In the genomic region with DNA sequence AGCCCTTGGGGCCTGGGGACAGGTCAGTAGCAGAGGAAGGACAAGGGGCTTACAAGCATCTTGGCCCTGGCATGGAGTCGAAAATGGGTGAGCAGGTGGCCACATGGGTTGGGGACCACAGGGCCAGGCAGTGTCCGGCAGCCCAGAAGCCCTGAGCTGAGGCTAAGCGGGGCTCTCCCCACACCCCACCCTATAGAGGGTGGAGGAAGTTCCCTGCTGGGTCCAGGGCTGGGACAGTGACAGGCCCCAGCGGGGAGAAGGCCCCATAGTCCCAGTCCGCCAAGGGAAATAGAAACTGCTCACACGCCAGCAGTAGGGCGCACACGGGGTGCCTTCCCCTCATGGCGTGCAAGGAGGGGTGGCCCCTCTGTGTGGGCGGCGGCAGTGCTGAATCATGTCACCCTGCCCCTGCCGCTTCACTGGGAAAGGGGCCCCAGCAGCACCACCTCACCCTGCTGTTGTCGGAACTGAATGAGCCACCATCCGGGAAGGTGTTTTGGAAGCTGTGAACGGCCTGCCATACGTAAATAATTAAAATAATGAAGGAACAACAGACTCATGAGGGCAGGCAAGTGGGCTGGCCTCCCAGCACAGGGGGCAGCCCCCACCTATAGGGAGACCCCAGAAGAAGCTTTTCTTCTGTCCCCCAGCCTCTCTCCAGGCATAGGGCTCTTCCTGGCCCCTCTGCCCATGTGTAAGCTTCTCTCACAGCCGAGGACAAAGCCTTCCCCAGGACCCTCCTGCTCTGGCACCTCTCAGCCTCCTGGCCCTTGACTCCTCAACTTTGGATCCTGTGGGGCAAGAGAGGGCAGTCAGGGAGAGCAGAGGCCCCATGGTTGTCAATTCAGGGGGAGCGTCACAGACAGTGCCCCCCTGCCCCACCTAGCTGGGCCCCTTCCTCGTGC, we compare ENCODE assay signal across 1 cellular context.
TF ChIP-seq lines count a peak whose summit lies in the region.

No MANE protein-coding gene starts in this region.

TF ChIP-seq in GM12878, 131 proteins besides CTCF, POLR2A, EP300 and RAD21 (continued from another document and continues in another):
- peak; percentile 44; the same call in 1 of the 2 replicates for TF ChIP-seq SREBF2 (IDR thresholded peaks at IDR 0.05; ENCODE audit: low read length)
- TF ChIP-seq PAX5 (IDR thresholded peaks at IDR 0.05; ENCODE audit: borderline replicate concordance, low read depth, low read length), result peak; percentile 93
- TF ChIP-seq RAD51 (IDR thresholded peaks at IDR 0.05), result no peak
- TF ChIP-seq, protein P1, sequence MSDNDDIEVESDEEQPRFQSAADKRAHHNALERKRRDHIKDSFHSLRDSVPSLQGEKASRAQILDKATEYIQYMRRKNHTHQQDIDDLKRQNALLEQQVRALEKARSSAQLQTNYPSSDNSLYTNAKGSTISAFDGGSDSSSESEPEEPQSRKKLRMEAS (IDR thresholded peaks at IDR 0.05; ENCODE audit: low read depth, low read length), result peak; percentile 47
- TF ChIP-seq, protein P2, sequence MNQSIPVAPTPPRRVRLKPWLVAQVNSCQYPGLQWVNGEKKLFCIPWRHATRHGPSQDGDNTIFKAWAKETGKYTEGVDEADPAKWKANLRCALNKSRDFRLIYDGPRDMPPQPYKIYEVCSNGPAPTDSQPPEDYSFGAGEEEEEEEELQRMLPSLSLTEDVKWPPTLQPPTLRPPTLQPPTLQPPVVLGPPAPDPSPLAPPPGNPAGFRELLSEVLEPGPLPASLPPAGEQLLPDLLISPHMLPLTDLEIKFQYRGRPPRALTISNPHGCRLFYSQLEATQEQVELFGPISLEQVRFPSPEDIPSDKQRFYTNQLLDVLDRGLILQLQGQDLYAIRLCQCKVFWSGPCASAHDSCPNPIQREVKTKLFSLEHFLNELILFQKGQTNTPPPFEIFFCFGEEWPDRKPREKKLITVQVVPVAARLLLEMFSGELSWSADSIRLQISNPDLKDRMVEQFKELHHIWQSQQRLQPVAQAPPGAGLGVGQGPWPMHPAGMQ (IDR thresholded peaks at IDR 0.05; ENCODE audit: borderline replicate concordance), result no peak; the same call in 1 of the 2 replicates
- TF ChIP-seq ESRRA (IDR thresholded peaks at IDR 0.05; ENCODE audit: low read length), result peak; percentile 66; the same call in 1 of the 2 replicates
- peak; percentile 98 for TF ChIP-seq EED (IDR thresholded peaks at IDR 0.05; ENCODE audit: low read depth)
- TF ChIP-seq RBBP5 (conservative IDR thresholded peaks at IDR 0.05), result no peak
- TF ChIP-seq, protein P3, sequence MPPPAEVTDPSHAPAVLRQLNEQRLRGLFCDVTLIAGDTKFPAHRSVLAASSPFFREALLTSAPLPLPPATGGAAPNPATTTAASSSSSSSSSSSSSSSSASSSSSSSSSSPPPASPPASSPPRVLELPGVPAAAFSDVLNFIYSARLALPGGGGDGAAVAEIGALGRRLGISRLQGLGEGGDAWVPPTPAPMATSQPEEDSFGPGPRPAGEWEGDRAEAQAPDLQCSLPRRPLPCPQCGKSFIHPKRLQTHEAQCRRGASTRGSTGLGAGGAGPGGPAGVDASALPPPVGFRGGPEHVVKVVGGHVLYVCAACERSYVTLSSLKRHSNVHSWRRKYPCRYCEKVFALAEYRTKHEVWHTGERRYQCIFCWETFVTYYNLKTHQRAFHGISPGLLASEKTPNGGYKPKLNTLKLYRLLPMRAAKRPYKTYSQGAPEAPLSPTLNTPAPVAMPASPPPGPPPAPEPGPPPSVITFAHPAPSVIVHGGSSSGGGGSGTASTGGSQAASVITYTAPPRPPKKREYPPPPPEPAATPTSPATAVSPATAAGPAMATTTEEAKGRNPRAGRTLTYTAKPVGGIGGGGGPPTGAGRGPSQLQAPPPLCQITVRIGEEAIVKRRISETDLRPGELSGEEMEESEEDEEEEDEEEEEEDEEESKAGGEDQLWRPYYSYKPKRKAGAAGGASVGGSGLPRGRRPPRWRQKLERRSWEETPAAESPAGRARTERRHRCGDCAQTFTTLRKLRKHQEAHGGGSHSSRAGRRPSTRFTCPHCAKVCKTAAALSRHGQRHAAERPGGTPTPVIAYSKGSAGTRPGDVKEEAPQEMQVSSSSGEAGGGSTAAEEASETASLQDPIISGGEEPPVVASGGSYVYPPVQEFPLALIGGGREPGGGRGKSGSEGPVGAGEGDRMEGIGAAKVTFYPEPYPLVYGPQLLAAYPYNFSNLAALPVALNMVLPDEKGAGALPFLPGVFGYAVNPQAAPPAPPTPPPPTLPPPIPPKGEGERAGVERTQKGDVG (CRISPR knock-in tag; IDR thresholded peaks at IDR 0.05), result no peak
- TF ChIP-seq SMC3 (IDR thresholded peaks at IDR 0.05; ENCODE audit: borderline replicate concordance, low read length), result peak; percentile 34; the same call in 1 of the 2 replicates
- TF ChIP-seq, protein P4, sequence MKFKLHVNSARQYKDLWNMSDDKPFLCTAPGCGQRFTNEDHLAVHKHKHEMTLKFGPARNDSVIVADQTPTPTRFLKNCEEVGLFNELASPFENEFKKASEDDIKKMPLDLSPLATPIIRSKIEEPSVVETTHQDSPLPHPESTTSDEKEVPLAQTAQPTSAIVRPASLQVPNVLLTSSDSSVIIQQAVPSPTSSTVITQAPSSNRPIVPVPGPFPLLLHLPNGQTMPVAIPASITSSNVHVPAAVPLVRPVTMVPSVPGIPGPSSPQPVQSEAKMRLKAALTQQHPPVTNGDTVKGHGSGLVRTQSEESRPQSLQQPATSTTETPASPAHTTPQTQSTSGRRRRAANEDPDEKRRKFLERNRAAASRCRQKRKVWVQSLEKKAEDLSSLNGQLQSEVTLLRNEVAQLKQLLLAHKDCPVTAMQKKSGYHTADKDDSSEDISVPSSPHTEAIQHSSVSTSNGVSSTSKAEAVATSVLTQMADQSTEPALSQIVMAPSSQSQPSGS (IDR thresholded peaks at IDR 0.05; ENCODE audit: low read length), result no peak
- TF ChIP-seq SUZ12 (IDR thresholded peaks at IDR 0.05; ENCODE audit: unreplicated experiment), result no peak
- no peak for TF ChIP-seq ZNF274 (IDR thresholded peaks at IDR 0.05; ENCODE audit: insufficient read depth, insufficient read length)
- TF ChIP-seq TBL1XR1 (IDR thresholded peaks at IDR 0.05; ENCODE audit: low read depth, low read length), result peak; percentile 95
- TF ChIP-seq RB1 (IDR thresholded peaks at IDR 0.05; ENCODE audit: borderline replicate concordance), result peak; percentile 95; the same call in 1 of the 2 replicates
- TF ChIP-seq LARP7 (IDR thresholded peaks at IDR 0.05), result peak; percentile 77
- TF ChIP-seq, protein P5, sequence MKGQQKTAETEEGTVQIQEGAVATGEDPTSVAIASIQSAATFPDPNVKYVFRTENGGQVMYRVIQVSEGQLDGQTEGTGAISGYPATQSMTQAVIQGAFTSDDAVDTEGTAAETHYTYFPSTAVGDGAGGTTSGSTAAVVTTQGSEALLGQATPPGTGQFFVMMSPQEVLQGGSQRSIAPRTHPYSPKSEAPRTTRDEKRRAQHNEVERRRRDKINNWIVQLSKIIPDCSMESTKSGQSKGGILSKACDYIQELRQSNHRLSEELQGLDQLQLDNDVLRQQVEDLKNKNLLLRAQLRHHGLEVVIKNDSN (IDR thresholded peaks at IDR 0.05; ENCODE audit: borderline replicate concordance, extremely low read length, insufficient read depth, low read depth, low read length), result no peak
- TF ChIP-seq HDAC6 (IDR thresholded peaks at IDR 0.05; ENCODE audit: unreplicated experiment), result no peak
- TF ChIP-seq, protein P6, sequence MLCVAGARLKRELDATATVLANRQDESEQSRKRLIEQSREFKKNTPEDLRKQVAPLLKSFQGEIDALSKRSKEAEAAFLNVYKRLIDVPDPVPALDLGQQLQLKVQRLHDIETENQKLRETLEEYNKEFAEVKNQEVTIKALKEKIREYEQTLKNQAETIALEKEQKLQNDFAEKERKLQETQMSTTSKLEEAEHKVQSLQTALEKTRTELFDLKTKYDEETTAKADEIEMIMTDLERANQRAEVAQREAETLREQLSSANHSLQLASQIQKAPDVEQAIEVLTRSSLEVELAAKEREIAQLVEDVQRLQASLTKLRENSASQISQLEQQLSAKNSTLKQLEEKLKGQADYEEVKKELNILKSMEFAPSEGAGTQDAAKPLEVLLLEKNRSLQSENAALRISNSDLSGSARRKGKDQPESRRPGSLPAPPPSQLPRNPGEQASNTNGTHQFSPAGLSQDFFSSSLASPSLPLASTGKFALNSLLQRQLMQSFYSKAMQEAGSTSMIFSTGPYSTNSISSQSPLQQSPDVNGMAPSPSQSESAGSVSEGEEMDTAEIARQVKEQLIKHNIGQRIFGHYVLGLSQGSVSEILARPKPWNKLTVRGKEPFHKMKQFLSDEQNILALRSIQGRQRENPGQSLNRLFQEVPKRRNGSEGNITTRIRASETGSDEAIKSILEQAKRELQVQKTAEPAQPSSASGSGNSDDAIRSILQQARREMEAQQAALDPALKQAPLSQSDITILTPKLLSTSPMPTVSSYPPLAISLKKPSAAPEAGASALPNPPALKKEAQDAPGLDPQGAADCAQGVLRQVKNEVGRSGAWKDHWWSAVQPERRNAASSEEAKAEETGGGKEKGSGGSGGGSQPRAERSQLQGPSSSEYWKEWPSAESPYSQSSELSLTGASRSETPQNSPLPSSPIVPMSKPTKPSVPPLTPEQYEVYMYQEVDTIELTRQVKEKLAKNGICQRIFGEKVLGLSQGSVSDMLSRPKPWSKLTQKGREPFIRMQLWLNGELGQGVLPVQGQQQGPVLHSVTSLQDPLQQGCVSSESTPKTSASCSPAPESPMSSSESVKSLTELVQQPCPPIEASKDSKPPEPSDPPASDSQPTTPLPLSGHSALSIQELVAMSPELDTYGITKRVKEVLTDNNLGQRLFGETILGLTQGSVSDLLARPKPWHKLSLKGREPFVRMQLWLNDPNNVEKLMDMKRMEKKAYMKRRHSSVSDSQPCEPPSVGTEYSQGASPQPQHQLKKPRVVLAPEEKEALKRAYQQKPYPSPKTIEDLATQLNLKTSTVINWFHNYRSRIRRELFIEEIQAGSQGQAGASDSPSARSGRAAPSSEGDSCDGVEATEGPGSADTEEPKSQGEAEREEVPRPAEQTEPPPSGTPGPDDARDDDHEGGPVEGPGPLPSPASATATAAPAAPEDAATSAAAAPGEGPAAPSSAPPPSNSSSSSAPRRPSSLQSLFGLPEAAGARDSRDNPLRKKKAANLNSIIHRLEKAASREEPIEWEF (IDR thresholded peaks at IDR 0.05; ENCODE audit: insufficient replicate concordance, low read depth, low read length), result peak; percentile 98
- TF ChIP-seq, protein P7, sequence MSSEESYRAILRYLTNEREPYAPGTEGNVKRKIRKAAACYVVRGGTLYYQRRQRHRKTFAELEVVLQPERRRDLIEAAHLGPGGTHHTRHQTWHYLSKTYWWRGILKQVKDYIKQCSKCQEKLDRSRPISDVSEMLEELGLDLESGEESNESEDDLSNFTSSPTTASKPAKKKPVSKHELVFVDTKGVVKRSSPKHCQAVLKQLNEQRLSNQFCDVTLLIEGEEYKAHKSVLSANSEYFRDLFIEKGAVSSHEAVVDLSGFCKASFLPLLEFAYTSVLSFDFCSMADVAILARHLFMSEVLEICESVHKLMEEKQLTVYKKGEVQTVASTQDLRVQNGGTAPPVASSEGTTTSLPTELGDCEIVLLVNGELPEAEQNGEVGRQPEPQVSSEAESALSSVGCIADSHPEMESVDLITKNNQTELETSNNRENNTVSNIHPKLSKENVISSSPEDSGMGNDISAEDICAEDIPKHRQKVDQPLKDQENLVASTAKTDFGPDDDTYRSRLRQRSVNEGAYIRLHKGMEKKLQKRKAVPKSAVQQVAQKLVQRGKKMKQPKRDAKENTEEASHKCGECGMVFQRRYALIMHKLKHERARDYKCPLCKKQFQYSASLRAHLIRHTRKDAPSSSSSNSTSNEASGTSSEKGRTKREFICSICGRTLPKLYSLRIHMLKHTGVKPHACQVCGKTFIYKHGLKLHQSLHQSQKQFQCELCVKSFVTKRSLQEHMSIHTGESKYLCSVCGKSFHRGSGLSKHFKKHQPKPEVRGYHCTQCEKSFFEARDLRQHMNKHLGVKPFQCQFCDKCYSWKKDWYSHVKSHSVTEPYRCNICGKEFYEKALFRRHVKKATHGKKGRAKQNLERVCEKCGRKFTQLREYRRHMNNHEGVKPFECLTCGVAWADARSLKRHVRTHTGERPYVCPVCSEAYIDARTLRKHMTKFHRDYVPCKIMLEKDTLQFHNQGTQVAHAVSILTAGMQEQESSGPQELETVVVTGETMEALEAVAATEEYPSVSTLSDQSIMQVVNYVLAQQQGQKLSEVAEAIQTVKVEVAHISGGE (CRISPR knock-in tag; IDR thresholded peaks at IDR 0.05), result no peak
- TF ChIP-seq EGR1 (IDR thresholded peaks at IDR 0.05; ENCODE audit: borderline replicate concordance in 1 of 2, low read depth in 2 of 2, low read length in 2 of 2), result peak; percentile 86 to 99
- TF ChIP-seq CREB1 (IDR thresholded peaks at IDR 0.05; ENCODE audit: low read depth), result no peak
- peak; percentile 82 for TF ChIP-seq NR2F1 (conservative IDR thresholded peaks at IDR 0.05)
- no peak for TF ChIP-seq NFYA (IDR thresholded peaks at IDR 0.05; ENCODE audit: borderline replicate concordance, low read depth, low read length)
- no peak for TF ChIP-seq TCF7 (IDR thresholded peaks at IDR 0.05; ENCODE audit: borderline replicate concordance)
- TF ChIP-seq NRF1 (conservative IDR thresholded peaks at IDR 0.05; ENCODE audit: low read depth, low read length), result no peak
- TF ChIP-seq BMI1 (IDR thresholded peaks at IDR 0.05; ENCODE audit: borderline replicate concordance), result no peak
- TF ChIP-seq POLR2AphosphoS5 (IDR thresholded peaks at IDR 0.05; ENCODE audit: low read length), result peak; percentile 82
- no peak for TF ChIP-seq NR2C2 (IDR thresholded peaks at IDR 0.05; ENCODE audit: borderline replicate concordance, control insufficient read depth, insufficient read length, low read depth)
- TF ChIP-seq CHD2 (IDR thresholded peaks at IDR 0.05; ENCODE audit: borderline replicate concordance, low read depth, low read length), result peak; percentile 87
- no peak for TF ChIP-seq NFIC (IDR thresholded peaks at IDR 0.05; ENCODE audit: low read depth, low read length)
- TF ChIP-seq HCFC1 (IDR thresholded peaks at IDR 0.05; ENCODE audit: low read length), result no peak
- no peak for TF ChIP-seq KAT2A (conservative IDR thresholded peaks at IDR 0.05; ENCODE audit: control insufficient read depth, low read depth, low read length)
- 0 out of 2 replicates have a peak, but pooled peaks have one; percentile 47 for TF ChIP-seq ZSCAN29 (IDR thresholded peaks at IDR 0.05)
- peak; percentile 38; the same call in 1 of the 2 replicates for TF ChIP-seq RFX5 (IDR thresholded peaks at IDR 0.05; ENCODE audit: low read depth, low read length)
- TF ChIP-seq, protein P8, sequence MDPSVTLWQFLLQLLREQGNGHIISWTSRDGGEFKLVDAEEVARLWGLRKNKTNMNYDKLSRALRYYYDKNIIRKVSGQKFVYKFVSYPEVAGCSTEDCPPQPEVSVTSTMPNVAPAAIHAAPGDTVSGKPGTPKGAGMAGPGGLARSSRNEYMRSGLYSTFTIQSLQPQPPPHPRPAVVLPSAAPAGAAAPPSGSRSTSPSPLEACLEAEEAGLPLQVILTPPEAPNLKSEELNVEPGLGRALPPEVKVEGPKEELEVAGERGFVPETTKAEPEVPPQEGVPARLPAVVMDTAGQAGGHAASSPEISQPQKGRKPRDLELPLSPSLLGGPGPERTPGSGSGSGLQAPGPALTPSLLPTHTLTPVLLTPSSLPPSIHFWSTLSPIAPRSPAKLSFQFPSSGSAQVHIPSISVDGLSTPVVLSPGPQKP (IDR thresholded peaks at IDR 0.05; ENCODE audit: low read depth, low read length), result peak; percentile 62; the same call in 1 of the 2 replicates
- peak; percentile 87 for TF ChIP-seq POU2F2 (IDR thresholded peaks at IDR 0.05; ENCODE audit: borderline replicate concordance, low read depth, low read length)
- peak; percentile 98 for TF ChIP-seq BACH1 (IDR thresholded peaks at IDR 0.05; ENCODE audit: borderline replicate concordance)
- TF ChIP-seq MEF2A (IDR thresholded peaks at IDR 0.05; ENCODE audit: insufficient read depth, low read depth, low read length), result peak; percentile 82
- TF ChIP-seq ZNF217 (IDR thresholded peaks at IDR 0.05), result no peak
- TF ChIP-seq SREBF1 (IDR thresholded peaks at IDR 0.05; ENCODE audit: low read length), result peak; percentile 37; the same call in 1 of the 2 replicates
